8 cellular contexts compared by ENCODE assay signal in the genomic region with DNA sequence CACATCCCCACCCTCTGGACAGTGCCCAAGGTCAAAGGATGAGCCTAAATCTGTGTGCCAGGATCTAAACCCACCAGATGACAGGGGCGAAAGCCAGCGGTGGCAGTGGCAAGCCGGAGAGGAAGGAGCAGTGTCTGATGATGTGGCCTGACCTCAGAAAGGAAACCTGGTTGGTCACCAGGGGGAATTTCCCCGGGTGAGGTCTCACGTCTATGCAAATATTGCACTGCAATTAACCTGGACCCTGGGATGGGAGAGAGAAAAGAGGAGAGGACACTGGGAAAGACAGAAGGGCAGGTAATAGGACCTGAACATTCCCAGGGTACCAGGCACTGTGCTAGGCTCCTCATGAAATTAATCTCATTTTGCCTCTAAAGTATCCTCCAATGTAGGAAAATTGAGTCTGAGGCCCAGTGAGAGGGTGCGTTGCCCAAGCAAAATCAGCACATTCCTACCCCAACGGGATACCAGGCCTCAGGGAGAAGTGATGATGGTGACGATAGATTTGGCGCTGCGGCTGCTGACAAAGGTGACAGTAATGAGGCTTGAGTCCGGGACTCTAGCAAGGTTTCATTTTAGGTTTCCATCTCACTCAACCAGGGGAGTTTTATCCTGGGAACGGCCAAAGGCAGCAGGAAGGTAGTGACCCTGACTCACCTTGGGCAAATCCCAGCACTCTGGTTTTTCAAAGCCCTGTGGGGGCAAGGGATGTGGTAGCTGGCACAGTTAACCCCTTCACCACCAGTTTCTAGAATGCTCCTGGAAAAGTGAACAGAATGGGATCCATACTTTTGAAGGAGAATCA. TPM values are rescaled to one million over a fixed set of nuclear protein-coding genes. Genes with fewer than 3 reads are reported as not detected.
A peak's percentile ranks its signal among the peaks of the same experiment; 100 is the strongest.
DNase-seq lines count a peak whose midpoint lies in the region; ATAC-seq, FAIRE-seq and TF ChIP-seq lines count a peak whose summit lies in the region.

No MANE protein-coding gene starts in this region.

- peak; percentile 61 for ATAC-seq in HG02610 (IDR thresholded peaks at IDR 0.05; ENCODE audit: unreplicated experiment)
- ATAC-seq in mucosa of descending colon: peak; percentile 54

- H3K4me3 ChIP-seq in PC-9: peak overlapping the region; percentile 35; the same call in 1 of the 2 replicates
- H3K4me3 ChIP-seq in mucosa of descending colon: no peak overlapping the region
- no peak overlapping the region for H3K4me3 ChIP-seq in urinary bladder (ENCODE audit: low read depth, low read length)
- no peak overlapping the region for H3K4me3 ChIP-seq in WERI-Rb-1 (ENCODE audit: low read depth, low read length)

- POLR2A ChIA-PET in PC-9 (lab: Charles Lee; ENCODE audit: unreplicated experiment): interaction anchor here (0.6 to 1.7 kb wide), 2 partner anchors 11 to 159 kb away, joined by 4 read pairs; a partner anchor contains a TSS

- H2AFZ ChIP-seq in PC-9: no peak overlapping the region

- intact Hi-C loops in PC-9 (cut with micrococcal nuclease; ENCODE audit: unreplicated experiment): no loop called here
- intact Hi-C loops in mucosa of descending colon (cut with DNase I, micrococcal nuclease): no loop called here

- no peaks in the 10 kb centered on the region for H3K79me2 ChIP-seq in PC-9 (ENCODE audit: low read depth)

- H4K20me1 ChIP-seq in PC-9 (ENCODE audit: insufficient read depth): no peaks in the 10 kb centered on the region

- 38 to 62% (median 43%) methylated on average over 12 of the region's 12 CpGs for WGBS in adipose tissue, 3 donors
- 52% methylated on average over 12 of the region's 12 CpGs for WGBS in urinary bladder

- CTCF ChIA-PET in PC-9 (lab: Charles Lee): no interaction called here

- H3K36me3 ChIP-seq in PC-9 (ENCODE audit: low read depth) (no peaks in the 10 kb centered on the region), mucosa of descending colon (ENCODE audit: low read depth) (peaks cover 3% of the 10 kb centered on the region), urinary bladder (ENCODE audit: insufficient read depth) (no peaks in the 10 kb centered on the region), WERI-Rb-1 (no peaks in the 10 kb centered on the region)

- H3K4me1 ChIP-seq in PC-9 (replicated peaks; ENCODE audit: insufficient read depth): peaks cover 50% of the 10 kb centered on the region
- H3K4me1 ChIP-seq in mucosa of descending colon (ENCODE audit: low read depth): peaks cover 54% of the 10 kb centered on the region
- H3K4me1 ChIP-seq in urinary bladder (ENCODE audit: insufficient read depth): no peaks in the 10 kb centered on the region

- H3K27ac ChIP-seq in PC-9: peak overlapping the region; percentile 94
- peak overlapping the region; percentile 6 for H3K27ac ChIP-seq in adipose tissue (ENCODE audit: low read depth, low read length)
- peak overlapping the region; percentile 78 for H3K27ac ChIP-seq in urinary bladder (ENCODE audit: low read depth)
- H3K27ac ChIP-seq in WERI-Rb-1: no peak overlapping the region

- H3K9me3 ChIP-seq in PC-9 (ENCODE audit: insufficient read depth, low read depth): no peaks in the 10 kb centered on the region
- no peaks in the 10 kb centered on the region for H3K9me3 ChIP-seq in mucosa of descending colon
- H3K9me3 ChIP-seq in WERI-Rb-1 (ENCODE audit: severe bottlenecking): no peaks in the 10 kb centered on the region

- no peaks in the 10 kb centered on the region for H3K9me2 ChIP-seq in PC-9 (ENCODE audit: insufficient read depth)

- TF ChIP-seq CTCF in PC-9 (conservative IDR thresholded peaks at IDR 0.05) (no peak), mucosa of descending colon (IDR thresholded peaks at IDR 0.05) (no peak), WERI-Rb-1 (IDR thresholded peaks at IDR 0.05; ENCODE audit: low read depth, low read length) (no peak)

- no peak for DNase-seq in GM18507 (ENCODE audit: extremely low spot score, insufficient read length, low read depth)
- DNase-seq in PC-9: peak in 1 of 2 experiments; percentile 76
- peak in 2 of 3 donors; percentile 64 to 78 for DNase-seq in mucosa of descending colon
- DNase-seq in WERI-Rb-1: no peak
- DNase-seq in NCI-H2029 (lab: John Stamatoyannopoulos, UW): no peak

- H3K27me3 ChIP-seq in PC-9 (ENCODE audit: insufficient read depth, low read depth) (no peaks in the 10 kb centered on the region), WERI-Rb-1 (ENCODE audit: insufficient read depth, low read depth, severe bottlenecking) (no peaks in the 10 kb centered on the region)

- H3K4me2 ChIP-seq in PC-9: peak overlapping the region; percentile 76

- FAIRE-seq in GM18507 (lab: Jason Lieb, UNC): peak; percentile 97

- H3F3A ChIP-seq in PC-9 (ENCODE audit: insufficient read depth, low read depth): peaks cover 47% of the 10 kb centered on the region

- TSS peak; percentile 85 for BruUV-seq in PC-9 (replicated peaks; lab: Mats Ljungman, UMichigan)

RNA-seq across cellular contexts. Expression of a gene that starts 13.4 kb away (rescaled TPM):
- total RNA-seq in PC-9 (2021): 122 and 124 TPM in 2 replicates
- polyA plus RNA-seq in adipose tissue: 100 to 1,000 TPM in 1 of 3 donors, 10 to 100 TPM in 2; 62.7 to 264 (median 97.5) TPM
- total RNA-seq in mucosa of descending colon: 100 to 1,000 TPM; 140 to 218 (median 156) TPM
- total RNA-seq in urinary bladder: 32.4 TPM
- polyA plus RNA-seq in urinary bladder: 69.3 TPM

Comparison
In these comparisons a context has a peak if more than half of its experiments do, and no peak if none do; other contexts are left out.
1. DNase-seq: peak in mucosa of descending colon (2 of 3); none in GM18507 (single experiment), WERI-Rb-1 (single experiment) and NCI-H2029 (single experiment).